ENCODE assay signal across 11 cellular contexts in the genomic region with DNA sequence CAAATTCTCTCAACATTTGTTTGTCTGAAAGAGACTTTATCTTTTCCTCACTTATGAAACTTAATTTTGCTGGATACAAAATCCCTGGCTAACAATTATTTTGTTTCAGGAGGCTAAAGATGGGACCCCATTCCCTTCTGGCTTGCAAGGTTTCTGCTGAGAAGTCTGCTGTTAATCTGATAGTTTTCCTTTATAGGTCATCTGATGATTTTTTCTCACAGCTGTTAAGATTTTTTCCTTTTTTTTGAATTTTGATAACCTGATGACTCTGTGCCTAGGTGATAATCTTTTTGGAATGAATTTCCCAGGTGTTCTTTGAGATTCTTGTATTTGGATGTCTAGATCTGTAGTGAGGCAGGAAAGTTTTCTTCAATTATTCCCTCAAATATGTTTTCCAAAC.
"Had no signal": no experiment of that assay in that cellular context is flagged by ENCODE, and none has a peak within 500 bp of the region (broad histone marks: within the 10 kb centered on the region; RNA-seq: fewer than 3 reads in every experiment).

No MANE protein-coding gene starts in this region.

- H3K4me3 ChIP-seq: GM23248, GM23338, HAP-1 had no signal

- H3K9me3 ChIP-seq: HAP-1 had no signal

- ATAC-seq: GM23338, HCT116 had no signal

- DNase-seq: GM23248, GOT3, H7, H9, HCEC 1CT, HFFc6 had no signal

- H3K4me3 Mint-ChIP-seq: GM23338, H9, HFFc6 had no signal

- H3K27ac Mint-ChIP-seq: GM23338, H9, HFFc6 had no signal

- H3K4me1 Mint-ChIP-seq: GM23338, H9 had no signal

- H3K27ac ChIP-seq: GM23248 had no signal

- H3K36me3 ChIP-seq: HAP-1 had no signal

- H3K4me1 ChIP-seq: HAP-1 had no signal

- FAIRE-seq: H1, H54 had no signal
